ENCODE assay signal across 8 cellular contexts in genomic region chr5:5340206-5340729, GRCh38.
A peak's percentile ranks its signal among the peaks of the same experiment; 100 is the strongest.
DNase-seq lines count a peak whose midpoint lies in the region; ATAC-seq and TF ChIP-seq lines count a peak whose summit lies in the region.

No MANE protein-coding gene starts in this region.

- H2AK5ac ChIP-seq in trophoblast cell (ENCODE audit: low read length), result no peak overlapping the region

- H3K79me2 ChIP-seq in trophoblast cell (ENCODE audit: control insufficient read depth, insufficient read depth, low read length, poor library complexity), result peaks cover 5% of the 10 kb centered on the region

- TF ChIP-seq CTCF in RWPE1 (conservative IDR thresholded peaks at IDR 0.05; ENCODE audit: low read depth) (peak; percentile 43), foreskin fibroblast (IDR thresholded peaks at IDR 0.05; ENCODE audit: low read depth, low read length) (peak; percentile 69)

- peak overlapping the region; percentile 12 for H3K14ac ChIP-seq in trophoblast cell (ENCODE audit: low read length)

- no peak overlapping the region for H3K23ac ChIP-seq in trophoblast cell (ENCODE audit: low read length)

- H2AFZ ChIP-seq in trophoblast cell (ENCODE audit: insufficient read depth, low read length, poor library complexity), result no peak overlapping the region

- no peak overlapping the region for H3K4me2 ChIP-seq in trophoblast cell (ENCODE audit: low read length)

- H3K36me3 ChIP-seq in trophoblast cell (ENCODE audit: control insufficient read depth in 1 of 2, insufficient read depth in 2 of 2, low read length in 2 of 2), result no peaks in the 10 kb centered on the region

- H2BK5ac ChIP-seq in trophoblast cell (ENCODE audit: low read depth, low read length, poor library complexity), result peak overlapping the region; percentile 62

- H3K27ac ChIP-seq in RWPE1, result peak overlapping the region; percentile 69
- H3K27ac ChIP-seq in trophoblast cell (ENCODE audit: low read depth, low read length), result peak overlapping the region; percentile 72

- peak overlapping the region; percentile 45 for H2BK120ac ChIP-seq in trophoblast cell (ENCODE audit: insufficient read depth, low read length, poor library complexity)

- WGBS in trophoblast cell (ENCODE audit: extremely low coverage, insufficient coverage, insufficient read length), result no CpG with 5 or more reads among the region's 15 CpGs

- peak overlapping the region; percentile 55 for H4K8ac ChIP-seq in trophoblast cell (ENCODE audit: low read depth, low read length)

- H3K79me1 ChIP-seq in trophoblast cell (ENCODE audit: low read length), result peaks cover 34% of the 10 kb centered on the region

- ATAC-seq in HG02763 (IDR thresholded peaks at IDR 0.05; ENCODE audit: unreplicated experiment), result no peak

- no peak overlapping the region for H3K18ac ChIP-seq in trophoblast cell (ENCODE audit: low read length)

- peaks cover 14 to 19% of the 10 kb centered on the region in 2 experiments for H3K4me1 ChIP-seq in trophoblast cell (ENCODE audit: control insufficient read depth in 1 of 2, insufficient read depth in 2 of 2, low read length in 2 of 2)

- H3K9me3 ChIP-seq in trophoblast cell (ENCODE audit: insufficient read depth, low read depth, low read length), result no peaks in the 10 kb centered on the region

- H3K4ac ChIP-seq in trophoblast cell (ENCODE audit: low read depth, low read length), result no peak overlapping the region

- no peak overlapping the region for H3K9ac ChIP-seq in trophoblast cell (ENCODE audit: low read length)

- DNase-seq in DMS53 (lab: John Stamatoyannopoulos, UW) (peak; percentile 58), RWPE1 (ENCODE audit: low spot score) (peak; percentile 90), foreskin fibroblast (peak; percentile 87 to 96), trophoblast cell (peak; percentile 81 to 91), Kasumi-1 (lab: John Stamatoyannopoulos, UW) (no peak), NCI-H1417 treated with DMSO at 0.1 percent for 48 hours (lab: John Stamatoyannopoulos, UW) (no peak), AML-193 (lab: John Stamatoyannopoulos, UW) (no peak)

- H3K27me3 ChIP-seq in trophoblast cell (ENCODE audit: insufficient read depth, low read length), result no peaks in the 10 kb centered on the region

- POLR2A ChIA-PET in RWPE1 (lab: Yijun Ruan, JAX; ENCODE audit: low non-redundant PET), result no interaction called here

- H4K91ac ChIP-seq in trophoblast cell (ENCODE audit: low read depth, low read length), result peak overlapping the region; percentile 94

- H3K4me3 ChIP-seq in foreskin fibroblast (ENCODE audit: low read depth in 1 of 2, low read length in 2 of 2), result peak overlapping the region in 1 of 2 donors; percentile 32
- no peak overlapping the region for H3K4me3 ChIP-seq in trophoblast cell (ENCODE audit: low read depth, low read length)

- H2BK12ac ChIP-seq in trophoblast cell (ENCODE audit: low read length), result peak overlapping the region; percentile 65

- no peak overlapping the region for H4K12ac ChIP-seq in trophoblast cell (ENCODE audit: low read depth, low read length)

- CTCF ChIA-PET in RWPE1 (lab: Yijun Ruan, JAX), result interaction anchor here (0.6 to 0.8 kb wide), 4 partner anchors 21 to 461 kb away, joined by 3 to 5 read pairs (median 4); no protein-coding TSS in a partner anchor

Comparison
In these comparisons a context has a peak if more than half of its experiments do, and no peak if none do; other contexts are left out.
1. DNase-seq: peak in DMS53 (single experiment), RWPE1 (single experiment), foreskin fibroblast (2 of 2) and trophoblast cell (2 of 2); none in Kasumi-1 (0 of 2), NCI-H1417 treated with DMSO at 0.1 percent for 48 hours (single experiment) and AML-193 (0 of 2).